ENCODE assay signal across 20 cellular contexts in the genomic region with DNA sequence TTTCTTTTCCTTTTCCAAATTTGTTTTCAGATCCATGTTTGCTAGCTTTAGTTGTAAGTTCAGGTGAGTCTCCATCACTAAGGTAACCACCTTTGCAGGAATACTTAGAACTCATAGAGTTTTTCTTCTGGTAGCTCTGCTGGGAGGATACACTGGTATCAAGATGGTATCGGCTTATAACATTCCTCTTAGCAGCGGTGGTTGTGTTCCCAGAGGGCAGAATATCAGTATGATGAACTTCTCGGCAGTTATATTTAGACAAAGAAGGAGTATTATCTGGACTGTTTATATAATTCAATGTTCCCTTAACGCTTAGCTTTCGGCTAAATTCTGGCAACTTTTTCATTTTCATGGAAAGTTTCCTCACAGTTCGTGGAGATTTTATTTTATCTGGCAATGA.
"Had no signal": no experiment of that assay in that cellular context is flagged by ENCODE, and none has a peak within 500 bp of the region (broad histone marks: within the 10 kb centered on the region; RNA-seq: fewer than 3 reads in every experiment).

No MANE protein-coding gene starts in this region.

- H3K36me3 ChIP-seq: ascending aorta, colonic mucosa, spleen, upper lobe of right lung, WERI-Rb-1 had no signal

- H3K4me1 ChIP-seq: colonic mucosa, foreskin keratinocyte, parathyroid adenoma had no signal

- H3K4me1 Mint-ChIP-seq: nephron had no signal

- H3K27ac ChIP-seq: colonic mucosa, foreskin keratinocyte, parathyroid adenoma, spleen, upper lobe of right lung, WERI-Rb-1 had no signal

- H3K9me3 ChIP-seq: ascending aorta, colonic mucosa, SK-N-SH, spleen, upper lobe of right lung had no signal

- H3K27me3 Mint-ChIP-seq: activated naive CD4-positive, alpha-beta T cell treated with anti-CD3 and anti-CD28 coated beads, Interleukin-2, amount 50 U/mL, for 24 hours; memory B cell had no signal

- H3K27me3 ChIP-seq: ascending aorta, colonic mucosa, foreskin keratinocyte, spleen, upper lobe of right lung had no signal

- H3K9me3 Mint-ChIP-seq: activated naive CD4-positive, alpha-beta T cell treated with anti-CD3 and anti-CD28 coated beads, Interleukin-2, amount 50 U/mL, for 24 hours; activated T-helper 1 cell treated with anti-CD3 and anti-CD28 coated beads, Interleukin-12 subunit alpha, Interleukin-12 subunit beta, Interleukin-2, Interleukin-4 antibody, amounts not matched to agents 30 ng/mL and 10 ng/mL and 1 ng/mL, durations not matched to agents 14 hours and 24 hours and 36 hours; memory B cell; nephron had no signal

- H3K4me3 ChIP-seq: colonic mucosa, spleen, upper lobe of right lung had no signal

- ATAC-seq: activated CD8-positive, alpha-beta T cell treated with anti-CD3 and anti-CD28 coated beads, Interleukin-2, amount 10 ng/mL, durations not matched to agents 7 days and 5 days; foreskin keratinocyte; upper lobe of right lung had no signal

- H3K27ac Mint-ChIP-seq: activated CD8-positive, alpha-beta T cell treated with anti-CD3 and anti-CD28 coated beads, Interleukin-2, amount 10 ng/mL, durations not matched to agents 7 days and 5 days; activated naive CD4-positive, alpha-beta T cell treated with anti-CD3 and anti-CD28 coated beads, Interleukin-2, amount 50 U/mL, for 24 hours; activated T-helper 1 cell treated with anti-CD3 and anti-CD28 coated beads, Interleukin-12 subunit alpha, Interleukin-12 subunit beta, Interleukin-2, Interleukin-4 antibody, amounts not matched to agents 30 ng/mL and 10 ng/mL and 1 ng/mL, durations not matched to agents 14 hours and 24 hours and 36 hours; memory B cell; nephron had no signal

- DNase-seq: activated CD4-positive, alpha-beta T cell treated with anti-CD3 and anti-CD28 coated beads for 1 hour; activated CD4-positive, alpha-beta T cell treated with anti-CD3 and anti-CD28 coated beads, Interleukin-2, amount 50 U/mL, for 1 hour; activated CD8-positive, alpha-beta T cell treated with anti-CD3 and anti-CD28 coated beads, Interleukin-2, amount 10 ng/mL, durations not matched to agents 7 days and 5 days; activated gamma-delta T cell treated with Interleukin-2 at 50 U/mL for 16 hours; colonic mucosa; foreskin keratinocyte; glutamatergic neuron; hippocampal formation; SK-N-SH; spleen; stimulated activated CD4-positive, alpha-beta T cell treated with anti-CD3 and anti-CD28 coated beads, Interleukin-4, amount 100 ng/mL, for 1 hour; stimulated activated naive CD4-positive, alpha-beta T cell; upper lobe of right lung; WERI-Rb-1 had no signal

- H3K4me3 Mint-ChIP-seq: activated CD8-positive, alpha-beta T cell treated with anti-CD3 and anti-CD28 coated beads, Interleukin-2, amount 10 ng/mL, durations not matched to agents 7 days and 5 days; activated naive CD4-positive, alpha-beta T cell treated with anti-CD3 and anti-CD28 coated beads, Interleukin-2, amount 50 U/mL, for 24 hours; activated T-helper 1 cell treated with anti-CD3 and anti-CD28 coated beads, Interleukin-12 subunit alpha, Interleukin-12 subunit beta, Interleukin-2, Interleukin-4 antibody, amounts not matched to agents 30 ng/mL and 10 ng/mL and 1 ng/mL, durations not matched to agents 14 hours and 24 hours and 36 hours; memory B cell; nephron had no signal
